In genomic region chr21:34061983-34062382, GRCh38 we compare ENCODE assay signal across 1 cellular context.
TF ChIP-seq lines count a peak whose summit lies in the region.

No MANE protein-coding gene starts in this region.

TF ChIP-seq in K562, 482 proteins besides CTCF, POLR2A, EP300 and RAD21 (continued from another document and continues in another):
- TF ChIP-seq, protein P1, sequence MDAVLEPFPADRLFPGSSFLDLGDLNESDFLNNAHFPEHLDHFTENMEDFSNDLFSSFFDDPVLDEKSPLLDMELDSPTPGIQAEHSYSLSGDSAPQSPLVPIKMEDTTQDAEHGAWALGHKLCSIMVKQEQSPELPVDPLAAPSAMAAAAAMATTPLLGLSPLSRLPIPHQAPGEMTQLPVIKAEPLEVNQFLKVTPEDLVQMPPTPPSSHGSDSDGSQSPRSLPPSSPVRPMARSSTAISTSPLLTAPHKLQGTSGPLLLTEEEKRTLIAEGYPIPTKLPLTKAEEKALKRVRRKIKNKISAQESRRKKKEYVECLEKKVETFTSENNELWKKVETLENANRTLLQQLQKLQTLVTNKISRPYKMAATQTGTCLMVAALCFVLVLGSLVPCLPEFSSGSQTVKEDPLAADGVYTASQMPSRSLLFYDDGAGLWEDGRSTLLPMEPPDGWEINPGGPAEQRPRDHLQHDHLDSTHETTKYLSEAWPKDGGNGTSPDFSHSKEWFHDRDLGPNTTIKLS (IDR thresholded peaks at IDR 0.05; ENCODE audit: borderline replicate concordance, low read depth): peak; percentile 43; the same call in 1 of the 2 replicates
- no peak for TF ChIP-seq ZNF77 (CRISPR knock-in tag; IDR thresholded peaks at IDR 0.05)
- no peak for TF ChIP-seq ZNF79 (CRISPR knock-in tag; IDR thresholded peaks at IDR 0.05; ENCODE audit: low read depth)
- no peak for TF ChIP-seq SMC3 (conservative IDR thresholded peaks at IDR 0.05; ENCODE audit: insufficient read depth, low read depth, low read length)
- TF ChIP-seq, protein P2, sequence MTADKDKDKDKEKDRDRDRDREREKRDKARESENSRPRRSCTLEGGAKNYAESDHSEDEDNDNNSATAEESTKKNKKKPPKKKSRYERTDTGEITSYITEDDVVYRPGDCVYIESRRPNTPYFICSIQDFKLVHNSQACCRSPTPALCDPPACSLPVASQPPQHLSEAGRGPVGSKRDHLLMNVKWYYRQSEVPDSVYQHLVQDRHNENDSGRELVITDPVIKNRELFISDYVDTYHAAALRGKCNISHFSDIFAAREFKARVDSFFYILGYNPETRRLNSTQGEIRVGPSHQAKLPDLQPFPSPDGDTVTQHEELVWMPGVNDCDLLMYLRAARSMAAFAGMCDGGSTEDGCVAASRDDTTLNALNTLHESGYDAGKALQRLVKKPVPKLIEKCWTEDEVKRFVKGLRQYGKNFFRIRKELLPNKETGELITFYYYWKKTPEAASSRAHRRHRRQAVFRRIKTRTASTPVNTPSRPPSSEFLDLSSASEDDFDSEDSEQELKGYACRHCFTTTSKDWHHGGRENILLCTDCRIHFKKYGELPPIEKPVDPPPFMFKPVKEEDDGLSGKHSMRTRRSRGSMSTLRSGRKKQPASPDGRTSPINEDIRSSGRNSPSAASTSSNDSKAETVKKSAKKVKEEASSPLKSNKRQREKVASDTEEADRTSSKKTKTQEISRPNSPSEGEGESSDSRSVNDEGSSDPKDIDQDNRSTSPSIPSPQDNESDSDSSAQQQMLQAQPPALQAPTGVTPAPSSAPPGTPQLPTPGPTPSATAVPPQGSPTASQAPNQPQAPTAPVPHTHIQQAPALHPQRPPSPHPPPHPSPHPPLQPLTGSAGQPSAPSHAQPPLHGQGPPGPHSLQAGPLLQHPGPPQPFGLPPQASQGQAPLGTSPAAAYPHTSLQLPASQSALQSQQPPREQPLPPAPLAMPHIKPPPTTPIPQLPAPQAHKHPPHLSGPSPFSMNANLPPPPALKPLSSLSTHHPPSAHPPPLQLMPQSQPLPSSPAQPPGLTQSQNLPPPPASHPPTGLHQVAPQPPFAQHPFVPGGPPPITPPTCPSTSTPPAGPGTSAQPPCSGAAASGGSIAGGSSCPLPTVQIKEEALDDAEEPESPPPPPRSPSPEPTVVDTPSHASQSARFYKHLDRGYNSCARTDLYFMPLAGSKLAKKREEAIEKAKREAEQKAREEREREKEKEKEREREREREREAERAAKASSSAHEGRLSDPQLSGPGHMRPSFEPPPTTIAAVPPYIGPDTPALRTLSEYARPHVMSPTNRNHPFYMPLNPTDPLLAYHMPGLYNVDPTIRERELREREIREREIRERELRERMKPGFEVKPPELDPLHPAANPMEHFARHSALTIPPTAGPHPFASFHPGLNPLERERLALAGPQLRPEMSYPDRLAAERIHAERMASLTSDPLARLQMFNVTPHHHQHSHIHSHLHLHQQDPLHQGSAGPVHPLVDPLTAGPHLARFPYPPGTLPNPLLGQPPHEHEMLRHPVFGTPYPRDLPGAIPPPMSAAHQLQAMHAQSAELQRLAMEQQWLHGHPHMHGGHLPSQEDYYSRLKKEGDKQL (CRISPR knock-in tag; IDR thresholded peaks at IDR 0.05; ENCODE audit: borderline replicate concordance): no peak
- TF ChIP-seq MYC (IDR thresholded peaks at IDR 0.05; ENCODE audit: low read depth, low read length): peak; percentile 35; the same call in 1 of the 2 replicates
- no peak for TF ChIP-seq MYC (CRISPR knock-in tag; IDR thresholded peaks at IDR 0.05; ENCODE audit: borderline replicate concordance, low read depth)
- TF ChIP-seq FOSL1 (tag; conservative IDR thresholded peaks at IDR 0.05): peak; percentile 38; the same call in 1 of the 2 replicates
- no peak for TF ChIP-seq DACH1 (IDR thresholded peaks at IDR 0.05; ENCODE audit: partially characterized antibody)
- no peak for TF ChIP-seq TSHZ1 (CRISPR knock-in tag; IDR thresholded peaks at IDR 0.05)
- no peak for TF ChIP-seq RFX5 (IDR thresholded peaks at IDR 0.05; ENCODE audit: low read depth, low read length)
- TF ChIP-seq ELF4 (CRISPR knock-in tag; IDR thresholded peaks at IDR 0.05): no peak
- TF ChIP-seq, protein P3, sequence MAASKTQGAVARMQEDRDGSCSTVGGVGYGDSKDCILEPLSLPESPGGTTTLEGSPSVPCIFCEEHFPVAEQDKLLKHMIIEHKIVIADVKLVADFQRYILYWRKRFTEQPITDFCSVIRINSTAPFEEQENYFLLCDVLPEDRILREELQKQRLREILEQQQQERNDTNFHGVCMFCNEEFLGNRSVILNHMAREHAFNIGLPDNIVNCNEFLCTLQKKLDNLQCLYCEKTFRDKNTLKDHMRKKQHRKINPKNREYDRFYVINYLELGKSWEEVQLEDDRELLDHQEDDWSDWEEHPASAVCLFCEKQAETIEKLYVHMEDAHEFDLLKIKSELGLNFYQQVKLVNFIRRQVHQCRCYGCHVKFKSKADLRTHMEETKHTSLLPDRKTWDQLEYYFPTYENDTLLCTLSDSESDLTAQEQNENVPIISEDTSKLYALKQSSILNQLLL (CRISPR knock-in tag; IDR thresholded peaks at IDR 0.05; ENCODE audit: borderline replicate concordance): no peak
- TF ChIP-seq FOXP4 (CRISPR knock-in tag; IDR thresholded peaks at IDR 0.05; ENCODE audit: borderline replicate concordance): no peak
- TF ChIP-seq IRF9 (tag; IDR thresholded peaks at IDR 0.05): no peak
- TF ChIP-seq NRF1 (conservative IDR thresholded peaks at IDR 0.05 in 1 of 2, IDR thresholded peaks at IDR 0.05 in 1 of 2): peak in 1 of 2 experiments; percentile 29; a peak in 1 of 4 replicates
- TF ChIP-seq, protein P4, sequence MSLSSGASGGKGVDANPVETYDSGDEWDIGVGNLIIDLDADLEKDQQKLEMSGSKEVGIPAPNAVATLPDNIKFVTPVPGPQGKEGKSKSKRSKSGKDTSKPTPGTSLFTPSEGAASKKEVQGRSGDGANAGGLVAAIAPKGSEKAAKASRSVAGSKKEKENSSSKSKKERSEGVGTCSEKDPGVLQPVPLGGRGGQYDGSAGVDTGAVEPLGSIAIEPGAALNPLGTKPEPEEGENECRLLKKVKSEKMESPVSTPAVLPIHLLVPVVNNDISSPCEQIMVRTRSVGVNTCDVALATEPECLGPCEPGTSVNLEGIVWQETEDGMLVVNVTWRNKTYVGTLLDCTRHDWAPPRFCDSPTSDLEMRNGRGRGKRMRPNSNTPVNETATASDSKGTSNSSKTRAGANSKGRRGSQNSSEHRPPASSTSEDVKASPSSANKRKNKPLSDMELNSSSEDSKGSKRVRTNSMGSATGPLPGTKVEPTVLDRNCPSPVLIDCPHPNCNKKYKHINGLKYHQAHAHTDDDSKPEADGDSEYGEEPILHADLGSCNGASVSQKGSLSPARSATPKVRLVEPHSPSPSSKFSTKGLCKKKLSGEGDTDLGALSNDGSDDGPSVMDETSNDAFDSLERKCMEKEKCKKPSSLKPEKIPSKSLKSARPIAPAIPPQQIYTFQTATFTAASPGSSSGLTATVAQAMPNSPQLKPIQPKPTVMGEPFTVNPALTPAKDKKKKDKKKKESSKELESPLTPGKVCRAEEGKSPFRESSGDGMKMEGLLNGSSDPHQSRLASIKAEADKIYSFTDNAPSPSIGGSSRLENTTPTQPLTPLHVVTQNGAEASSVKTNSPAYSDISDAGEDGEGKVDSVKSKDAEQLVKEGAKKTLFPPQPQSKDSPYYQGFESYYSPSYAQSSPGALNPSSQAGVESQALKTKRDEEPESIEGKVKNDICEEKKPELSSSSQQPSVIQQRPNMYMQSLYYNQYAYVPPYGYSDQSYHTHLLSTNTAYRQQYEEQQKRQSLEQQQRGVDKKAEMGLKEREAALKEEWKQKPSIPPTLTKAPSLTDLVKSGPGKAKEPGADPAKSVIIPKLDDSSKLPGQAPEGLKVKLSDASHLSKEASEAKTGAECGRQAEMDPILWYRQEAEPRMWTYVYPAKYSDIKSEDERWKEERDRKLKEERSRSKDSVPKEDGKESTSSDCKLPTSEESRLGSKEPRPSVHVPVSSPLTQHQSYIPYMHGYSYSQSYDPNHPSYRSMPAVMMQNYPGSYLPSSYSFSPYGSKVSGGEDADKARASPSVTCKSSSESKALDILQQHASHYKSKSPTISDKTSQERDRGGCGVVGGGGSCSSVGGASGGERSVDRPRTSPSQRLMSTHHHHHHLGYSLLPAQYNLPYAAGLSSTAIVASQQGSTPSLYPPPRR (CRISPR knock-in tag; IDR thresholded peaks at IDR 0.05; ENCODE audit: borderline replicate concordance): no peak
- TF ChIP-seq HLTF (IDR thresholded peaks at IDR 0.05): no peak
- no peak for TF ChIP-seq LARP7 (IDR thresholded peaks at IDR 0.05)
